In the genomic region with DNA sequence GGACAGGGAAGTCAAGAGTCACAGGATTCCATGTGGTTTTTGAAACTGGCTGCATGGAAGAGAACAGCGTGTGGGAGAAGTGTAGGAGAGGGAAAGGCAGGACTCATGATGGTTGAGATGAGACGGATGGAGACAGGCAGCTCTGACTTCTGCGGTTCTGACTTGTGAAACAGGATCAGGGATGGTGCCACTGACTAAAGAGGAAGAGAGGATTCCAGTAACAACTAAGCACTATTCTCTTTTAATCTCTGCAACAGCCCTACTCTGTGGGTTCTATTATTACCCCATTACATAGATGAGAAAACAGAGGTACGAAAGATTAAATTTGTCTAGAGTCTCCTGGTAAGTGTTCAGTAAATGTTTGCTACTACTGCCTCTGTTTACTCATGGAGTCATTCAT, we compare ENCODE assay signal across 8 cellular contexts.
DNase-seq lines count a peak whose midpoint lies in the region; ATAC-seq lines count a peak whose summit lies in the region.

No MANE protein-coding gene starts in this region.

- H3K4me3 Mint-ChIP-seq in CD8-positive, alpha-beta memory T cell, result no peak overlapping the region

- H3K36me3 Mint-ChIP-seq in CD8-positive, alpha-beta memory T cell, result no peaks in the 10 kb centered on the region

- peaks cover 4 to 6% (median 5%) of the 10 kb centered on the region in 3 donors for H3K4me1 Mint-ChIP-seq in CD8-positive, alpha-beta memory T cell

- no peak overlapping the region for H4K91ac ChIP-seq in trophoblast cell (ENCODE audit: low read depth, low read length)

- no peak overlapping the region for H3K18ac ChIP-seq in trophoblast cell (ENCODE audit: low read length)

- H2AK5ac ChIP-seq in trophoblast cell (ENCODE audit: low read length), result no peak overlapping the region

- H3K9me3 ChIP-seq in KOPT-K1 (ENCODE audit: insufficient read depth, low read length, poor library complexity, severe bottlenecking), result no peaks in the 10 kb centered on the region
- H3K9me3 ChIP-seq in trophoblast cell (ENCODE audit: insufficient read depth, low read depth, low read length), result no peaks in the 10 kb centered on the region
- no peaks in the 10 kb centered on the region for H3K9me3 ChIP-seq in CD8-positive, alpha-beta memory T cell (ENCODE audit: low read length)

- POLR2A ChIA-PET in CD8-positive, alpha-beta memory T cell (lab: Charles Lee), result no interaction called here

- peak; percentile 31 for ATAC-seq in GM18861 (IDR thresholded peaks at IDR 0.05; ENCODE audit: unreplicated experiment)
- ATAC-seq in GM21737 (IDR thresholded peaks at IDR 0.05; ENCODE audit: unreplicated experiment), result peak; percentile 36

- peaks cover 3 to 12% of the 10 kb centered on the region in 2 donors for H3K27me3 Mint-ChIP-seq in CD8-positive, alpha-beta memory T cell

- H3K27ac ChIP-seq in KOPT-K1 (ENCODE audit: low read depth, low read length, poor library complexity, severe bottlenecking), result peak overlapping the region; percentile 58
- no peak overlapping the region for H3K27ac ChIP-seq in trophoblast cell (ENCODE audit: low read depth, low read length)
- H3K27ac ChIP-seq in CD8-positive, alpha-beta memory T cell (ENCODE audit: low read depth, low read length), result no peak overlapping the region

- H3K27me3 ChIP-seq in trophoblast cell (ENCODE audit: insufficient read depth, low read length), result no peaks in the 10 kb centered on the region
- H3K27me3 ChIP-seq in CD8-positive, alpha-beta memory T cell (ENCODE audit: insufficient read depth, low read length, poor library complexity, severe bottlenecking), result no peaks in the 10 kb centered on the region

- no peak overlapping the region for H3K23ac ChIP-seq in trophoblast cell (ENCODE audit: low read length)

- peaks cover 7% of the 10 kb centered on the region for H3K79me2 ChIP-seq in trophoblast cell (ENCODE audit: control insufficient read depth, insufficient read depth, low read length, poor library complexity)

- no peak overlapping the region for H4K8ac ChIP-seq in trophoblast cell (ENCODE audit: low read depth, low read length)

- H2BK12ac ChIP-seq in trophoblast cell (ENCODE audit: low read length), result no peak overlapping the region

- peak overlapping the region; percentile 49 for H3K4ac ChIP-seq in trophoblast cell (ENCODE audit: low read depth, low read length)

- H3K27ac Mint-ChIP-seq in CD8-positive, alpha-beta memory T cell, result no peak overlapping the region

- H3K4me2 ChIP-seq in trophoblast cell (ENCODE audit: low read length), result no peak overlapping the region

- H2BK120ac ChIP-seq in trophoblast cell (ENCODE audit: insufficient read depth, low read length, poor library complexity), result no peak overlapping the region

- H3K9me3 Mint-ChIP-seq in CD8-positive, alpha-beta memory T cell, result no peaks in the 10 kb centered on the region

- CTCF ChIA-PET in CD8-positive, alpha-beta memory T cell (lab: Charles Lee), result no interaction called here

- H3K36me3 ChIP-seq in KOPT-K1 (ENCODE audit: insufficient read depth, low read length) (no peaks in the 10 kb centered on the region), trophoblast cell (ENCODE audit: control insufficient read depth in 1 of 2, insufficient read depth in 2 of 2, low read length in 2 of 2) (peaks cover 14 to 30% of the 10 kb centered on the region in 2 experiments)
- no peaks in the 10 kb centered on the region for H3K36me3 ChIP-seq in CD8-positive, alpha-beta memory T cell (ENCODE audit: insufficient read depth, low read length)

- peaks cover 7 to 10% of the 10 kb centered on the region in 2 experiments for H3K4me1 ChIP-seq in trophoblast cell (ENCODE audit: control insufficient read depth in 1 of 2, insufficient read depth in 2 of 2, low read length in 2 of 2)
- H3K4me1 ChIP-seq in CD8-positive, alpha-beta memory T cell (ENCODE audit: insufficient read depth, low read length), result no peaks in the 10 kb centered on the region

- WGBS in trophoblast cell (ENCODE audit: extremely low coverage, insufficient coverage, insufficient read length), result no CpG with 5 or more reads among the region's 4 CpGs

- peaks cover 6% of the 10 kb centered on the region for H3K79me1 ChIP-seq in trophoblast cell (ENCODE audit: low read length)

- no peak overlapping the region for H3K4me3 ChIP-seq in trophoblast cell (ENCODE audit: low read depth, low read length)
- H3K4me3 ChIP-seq in CD8-positive, alpha-beta memory T cell (ENCODE audit: low read length), result no peak overlapping the region

- no peak for DNase-seq in trophoblast cell
- no peak for DNase-seq in CD8-positive, alpha-beta memory T cell
- DNase-seq in DMS79 treated with DMSO at 0.1 percent for 48 hours (lab: John Stamatoyannopoulos, UW), result no peak
- no peak for DNase-seq in NCI-H1930 (lab: John Stamatoyannopoulos, UW)
- DNase-seq in NCI-H2196 (lab: John Stamatoyannopoulos, UW; ENCODE audit: unreplicated experiment), result no peak

- no peak overlapping the region for H3K14ac ChIP-seq in trophoblast cell (ENCODE audit: low read length)

- H4K12ac ChIP-seq in trophoblast cell (ENCODE audit: low read depth, low read length), result no peak overlapping the region

- H2BK5ac ChIP-seq in trophoblast cell (ENCODE audit: low read depth, low read length, poor library complexity), result no peak overlapping the region

- H3K9ac ChIP-seq in trophoblast cell (ENCODE audit: low read length), result no peak overlapping the region

- H2AFZ ChIP-seq in trophoblast cell (ENCODE audit: insufficient read depth, low read length, poor library complexity), result no peak overlapping the region
